ENCODE assay signal across 10 cellular contexts in the genomic region with DNA sequence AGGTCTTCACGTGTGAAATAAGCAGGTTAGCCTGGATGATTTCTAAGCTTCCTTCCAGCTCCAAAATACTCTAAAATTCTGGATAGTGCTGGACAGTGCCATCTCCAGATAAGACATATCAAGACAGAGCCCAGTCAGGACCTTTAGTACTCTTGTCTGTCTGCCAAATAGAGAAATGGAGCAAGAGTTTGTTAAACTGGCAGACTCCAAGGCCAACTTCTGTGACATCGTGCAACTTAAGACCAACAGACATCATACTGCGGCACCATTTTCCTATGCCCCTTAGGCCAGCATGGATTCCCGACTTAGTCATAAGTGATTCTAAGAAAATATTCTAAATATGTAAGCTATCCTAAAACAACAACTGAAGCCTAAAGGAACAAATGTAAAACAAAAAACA.
DNase-seq lines count a peak whose midpoint lies in the region; ATAC-seq and TF ChIP-seq lines count a peak whose summit lies in the region.
"Had no signal": no experiment of that assay in that cellular context is flagged by ENCODE, and none has a peak within 500 bp of the region (broad histone marks: within the 10 kb centered on the region; RNA-seq: fewer than 3 reads in every experiment).

No MANE protein-coding gene starts in this region.

- no peak for TF ChIP-seq POLR2A in erythroblast (IDR thresholded peaks at IDR 0.05; ENCODE audit: low read length)

- H3K36me3 ChIP-seq in muscle layer of duodenum (ENCODE audit: control insufficient read depth in 1 of 2, insufficient read depth in 2 of 2, low read length in 2 of 2) (no peaks in the 10 kb centered on the region), BE2C (no peaks in the 10 kb centered on the region)

- peak overlapping the region; percentile 30 for H3K4me3 Mint-ChIP-seq in natural killer cell treated with Interleukin-12 subunit alpha and Interleukin-12 subunit beta and Interleukin-15 and Interleukin-18, amount 100 ng/mL, for 72 hours
- H3K4me3 Mint-ChIP-seq in natural killer cell, result no peak overlapping the region

- ATAC-seq in natural killer cell treated with Interleukin-12 subunit alpha and Interleukin-12 subunit beta and Interleukin-15 and Interleukin-18, amount 100 ng/mL, for 72 hours, result no peak
- no peak for ATAC-seq in natural killer cell

- H3K27me3 ChIP-seq in muscle layer of duodenum (ENCODE audit: low read depth, low read length) (no peaks in the 10 kb centered on the region), BE2C (no peaks in the 10 kb centered on the region)

- H3K27ac Mint-ChIP-seq in natural killer cell treated with Interleukin-12 subunit alpha and Interleukin-12 subunit beta and Interleukin-15 and Interleukin-18, amount 100 ng/mL, for 72 hours, result peak overlapping the region; percentile 66 to 91
- peak overlapping the region in 1 of 2 donors; percentile 81 for H3K27ac Mint-ChIP-seq in natural killer cell

- intact Hi-C loops in natural killer cell (cut with micrococcal nuclease), result no loop called here

- H3K9me3 ChIP-seq in muscle layer of duodenum (ENCODE audit: control insufficient read depth in 1 of 2, low read length in 2 of 2), result no peaks in the 10 kb centered on the region
- no peaks in the 10 kb centered on the region for H3K9me3 ChIP-seq in BE2C

- no peak overlapping the region for H3K4me3 ChIP-seq in muscle layer of duodenum (ENCODE audit: low read depth in 1 of 2, low read length in 2 of 2)
- no peak overlapping the region for H3K4me3 ChIP-seq in BE2C (ENCODE audit: low read depth, low read length)

- H3K36me3 Mint-ChIP-seq in natural killer cell treated with Interleukin-12 subunit alpha and Interleukin-12 subunit beta and Interleukin-15 and Interleukin-18, amount 100 ng/mL, for 72 hours, result peaks cover 6% of the 10 kb centered on the region
- no peaks in the 10 kb centered on the region for H3K36me3 Mint-ChIP-seq in natural killer cell

- H3K4me1 ChIP-seq in muscle layer of duodenum (ENCODE audit: control insufficient read depth in 1 of 2, insufficient read depth in 2 of 2, low read length in 2 of 2), result peaks cover 54 to 86% of the 10 kb centered on the region in 2 donors
- H3K4me1 ChIP-seq in BE2C, result peaks cover 17% of the 10 kb centered on the region

- H3K27me3 Mint-ChIP-seq in natural killer cell treated with Interleukin-12 subunit alpha and Interleukin-12 subunit beta and Interleukin-15 and Interleukin-18, amount 100 ng/mL, for 72 hours, result no peaks in the 10 kb centered on the region
- no peaks in the 10 kb centered on the region for H3K27me3 Mint-ChIP-seq in natural killer cell (ENCODE audit: low read depth in 2 of 2)

- H3K9me3 Mint-ChIP-seq in natural killer cell treated with Interleukin-12 subunit alpha and Interleukin-12 subunit beta and Interleukin-15 and Interleukin-18, amount 100 ng/mL, for 72 hours, result no peaks in the 10 kb centered on the region
- no peaks in the 10 kb centered on the region for H3K9me3 Mint-ChIP-seq in natural killer cell

- no peak for DNase-seq in natural killer cell treated with Interleukin-12 subunit alpha and Interleukin-12 subunit beta and Interleukin-15 and Interleukin-18, amount 100 ng/mL, for 72 hours (ENCODE audit: low spot score)
- no peak for DNase-seq in natural killer cell
- DNase-seq in erythroblast (lab: John Stamatoyannopoulos, UW), result peak; percentile 25 to 62
- no peak for DNase-seq in DMS79 treated with DMSO at 0.1 percent for 48 hours (lab: John Stamatoyannopoulos, UW)
- no peak for DNase-seq in NCI-H82 treated with DMSO at 0.1 percent for 48 hours (lab: John Stamatoyannopoulos, UW; ENCODE audit: unreplicated experiment)
- no peak for DNase-seq in BE2C
- no peak for DNase-seq in activated gamma-delta T cell treated with Interleukin-2 at 50 U/mL for 16 hours
- DNase-seq: nucleus accumbens; stimulated activated CD4-positive, alpha-beta T cell treated with anti-CD3 and anti-CD28 coated beads, Interleukin-4, amount 100 ng/mL, for 4 hours had no signal

- TF ChIP-seq CTCF in natural killer cell (IDR thresholded peaks at IDR 0.05) (no peak), BE2C (IDR thresholded peaks at IDR 0.05; ENCODE audit: low read depth, low read length) (no peak)

- H3K4me1 Mint-ChIP-seq in natural killer cell treated with Interleukin-12 subunit alpha and Interleukin-12 subunit beta and Interleukin-15 and Interleukin-18, amount 100 ng/mL, for 72 hours (ENCODE audit: low read depth in 2 of 2), result peaks cover 68 to 82% of the 10 kb centered on the region in 2 donors
- H3K4me1 Mint-ChIP-seq in natural killer cell, result peaks cover 89 to 96% of the 10 kb centered on the region in 2 donors

- peak overlapping the region; percentile 18 for H3K27ac ChIP-seq in muscle layer of duodenum (ENCODE audit: low read length)

Comparison
In these comparisons a context has a peak if more than half of its experiments do, and no peak if none do; other contexts are left out.
1. DNase-seq: peak in erythroblast (2 of 2); none in natural killer cell treated with Interleukin-12 subunit alpha and Interleukin-12 subunit beta and Interleukin-15 and Interleukin-18, amount 100 ng/mL, for 72 hours (single experiment), natural killer cell (single experiment), DMS79 treated with DMSO at 0.1 percent for 48 hours (single experiment), NCI-H82 treated with DMSO at 0.1 percent for 48 hours (single experiment), BE2C (single experiment) and activated gamma-delta T cell treated with Interleukin-2 at 50 U/mL for 16 hours (single experiment).